ENCODE assay signal across 9 cellular contexts in genomic region chr1:27145934-27146354, GRCh38. TPM values are rescaled to one million over a fixed set of nuclear protein-coding genes. Genes with fewer than 3 reads are reported as not detected.
A peak's percentile ranks its signal among the peaks of the same experiment; 100 is the strongest.
DNase-seq lines count a peak whose midpoint lies in the region; ATAC-seq and TF ChIP-seq lines count a peak whose summit lies in the region.
"Had no signal": no experiment of that assay in that cellular context is flagged by ENCODE, and none has a peak within 500 bp of the region (broad histone marks: within the 10 kb centered on the region; RNA-seq: fewer than 3 reads in every experiment).

No MANE protein-coding gene starts in this region.

- DNase-seq in A172 (ENCODE audit: low spot score) (peak; percentile 64), dedifferentiated amniotic fluid mesenchymal stem cell (ENCODE audit: extremely low spot score) (peak; percentile 69), myocyte (ENCODE audit: low read depth) (peak; percentile 81), NCI-H1417 (lab: John Stamatoyannopoulos, UW) (no peak), NCI-H526 (lab: John Stamatoyannopoulos, UW) (no peak)
- no peak for DNase-seq in CD4-positive, alpha-beta T cell
- DNase-seq: T-helper 2 cell had no signal

- CTCF ChIA-PET in CD4-positive, alpha-beta T cell (lab: Charles Lee) = no interaction called here

- H3K9me3 ChIP-seq in HUES64 (ENCODE audit: insufficient read depth, low read depth, low read length) = no peaks in the 10 kb centered on the region
- no peaks in the 10 kb centered on the region for H3K9me3 ChIP-seq in CD4-positive, alpha-beta T cell (ENCODE audit: control insufficient read depth, low read length)

- no peaks in the 10 kb centered on the region for H3K27me3 Mint-ChIP-seq in CD4-positive, alpha-beta T cell

- H3K36me3 Mint-ChIP-seq in CD4-positive, alpha-beta T cell (ENCODE audit: low read depth) = no peaks in the 10 kb centered on the region

- H3K4me1 Mint-ChIP-seq in CD4-positive, alpha-beta T cell (ENCODE audit: low read depth) = peaks cover 64% of the 10 kb centered on the region

- ATAC-seq in CD4-positive, alpha-beta T cell (ENCODE audit: poor library complexity) = no peak
- ATAC-seq in HG02798 (IDR thresholded peaks at IDR 0.05; ENCODE audit: poor library complexity, unreplicated experiment) = no peak

- POLR2A ChIA-PET in CD4-positive, alpha-beta T cell (lab: Charles Lee) = interaction anchor here (1.3 kb wide), 1 partner anchor 9 kb away, joined by 6 read pairs; the partner anchor contains the start of gene SLC9A1

- H3K27me3 ChIP-seq in HUES64 (ENCODE audit: insufficient read depth, low read length) = no peaks in the 10 kb centered on the region
- H3K27me3 ChIP-seq in CD4-positive, alpha-beta T cell (ENCODE audit: control insufficient read depth, insufficient read depth, low read length) = no peaks in the 10 kb centered on the region

- 72% methylated on average over 7 of the region's 7 CpGs for WGBS in HUES64

- H3K4me1 ChIP-seq in HUES64 (ENCODE audit: insufficient read depth, low read length) = peaks cover 33% of the 10 kb centered on the region

- H3K4me3 Mint-ChIP-seq in CD4-positive, alpha-beta T cell = no peak overlapping the region

- H3K4me3 ChIP-seq in HUES64 (ENCODE audit: low read length) = no peak overlapping the region

- intact Hi-C loops in CD4-positive, alpha-beta T cell (cut with DNase I, micrococcal nuclease) = no loop called here

- no peaks in the 10 kb centered on the region for H3K9me3 Mint-ChIP-seq in CD4-positive, alpha-beta T cell

- TF ChIP-seq CTCF in CD4-positive, alpha-beta T cell (IDR thresholded peaks at IDR 0.05) = no peak

- no peak overlapping the region for H3K27ac Mint-ChIP-seq in CD4-positive, alpha-beta T cell

- peak overlapping the region; percentile 38; the same call in 1 of the 2 replicates for H3K27ac ChIP-seq in HUES64 (ENCODE audit: low read depth, low read length)
- H3K27ac ChIP-seq in CD4-positive, alpha-beta T cell (ENCODE audit: low read depth, low read length) = no peak overlapping the region

- H3K36me3 ChIP-seq in HUES64 (ENCODE audit: insufficient read depth, low read length) = no peaks in the 10 kb centered on the region

- H3K9ac ChIP-seq in HUES64 (ENCODE audit: low read depth, low read length) = peak overlapping the region; percentile 0; the same call in 1 of the 2 replicates

RNA-seq across cellular contexts. Expression of gene SLC9A1, which starts 9.0 kb away (rescaled TPM):
- total RNA-seq in A172 (2014; rRNA removed; shearing (Covaris generic)) = 2.3 and 5.2 TPM in 2 replicates
- polyA plus RNA-seq in HUES64 (2013, experiment 1 of 2) = 17.4 TPM
- 16.9 TPM for polyA plus RNA-seq in HUES64 (2013, experiment 2 of 2)
- total RNA-seq in myocyte = 4.6 and 9.6 TPM in 2 replicates
- polyA plus RNA-seq in myocyte (2012) = 43.6 TPM
- total RNA-seq in CD4-positive, alpha-beta T cell = 10 to 100 TPM; 14.2 to 19.0 TPM

Comparison
In these comparisons a context has a peak if more than half of its experiments do, and no peak if none do; other contexts are left out.
1. DNase-seq: peak in A172 (single experiment), dedifferentiated amniotic fluid mesenchymal stem cell (single experiment) and myocyte (single experiment); none in NCI-H1417 (0 of 3), NCI-H526 (0 of 2) and CD4-positive, alpha-beta T cell (0 of 10).